Comparison of ENCODE assay signal across 11 cellular contexts in genomic region chr7:76424413-76425111, GRCh38. TPM values are rescaled to one million over a fixed set of nuclear protein-coding genes. Genes with fewer than 3 reads are reported as not detected.
A peak's percentile ranks its signal among the peaks of the same experiment; 100 is the strongest.
DNase-seq lines count a peak whose midpoint lies in the region; ATAC-seq and TF ChIP-seq lines count a peak whose summit lies in the region.
"Had no signal": no experiment of that assay in that cellular context is flagged by ENCODE, and none has a peak within 500 bp of the region (broad histone marks: within the 10 kb centered on the region; RNA-seq: fewer than 3 reads in every experiment).

Gene ZP3, plus strand, starts transcription at chr7:76424950. Its CDS starts 15 bp downstream, at chr7:76424965.

- intact Hi-C loops in IMR-90 (cut with micrococcal nuclease), result no loop called here
- intact Hi-C loops in thyroid gland (cut with DNase I), result no loop called here

- peaks cover 29% of the 10 kb centered on the region for H3K27me3 Mint-ChIP-seq in activated naive CD4-positive, alpha-beta T cell treated with anti-CD3 and anti-CD28 coated beads, Interleukin-2, amount 10 ng/mL, durations not matched to agents 7 days and 5 days
- H3K27me3 Mint-ChIP-seq in chondrocyte (ENCODE audit: low read depth), result no peaks in the 10 kb centered on the region
- no peaks in the 10 kb centered on the region for H3K27me3 Mint-ChIP-seq in type B pancreatic cell

- H3K4me1 ChIP-seq in IMR-90 (ENCODE audit: control insufficient read depth, insufficient read depth, low read length), result peaks cover 11% of the 10 kb centered on the region
- peaks cover 4 to 11% of the 10 kb centered on the region in 2 donors for H3K4me1 ChIP-seq in thyroid gland
- H3K4me1 ChIP-seq: tibial artery had no signal

- H2BK20ac ChIP-seq in IMR-90 (ENCODE audit: low read depth, low read length), result peak within 1 kb of the TSS; percentile 78

- no peak within 1 kb of the TSS for H2BK5ac ChIP-seq in IMR-90 (ENCODE audit: low read depth, low read length, poor library complexity, severe bottlenecking)

- no peak within 1 kb of the TSS for H3K4me3 ChIP-seq in IMR-90 (ENCODE audit: insufficient read depth, low read depth, low read length)
- H3K4me3 ChIP-seq in thyroid gland (replicated peaks in 1 of 3), result no peak within 1 kb of the TSS
- H3K4me3 ChIP-seq: BLaER1 treated with 17β-estradiol and CSF1 and Interleukin-3, amounts not matched to agents 10 nM and 100 nM; tibial artery had no signal

- no peak within 1 kb of the TSS for H3K18ac ChIP-seq in IMR-90 (ENCODE audit: low read depth, low read length)

- H3K27me3 ChIP-seq in IMR-90 (ENCODE audit: control insufficient read depth, insufficient read depth, low read length), result no peaks in the 10 kb centered on the region
- no peaks in the 10 kb centered on the region for H3K27me3 ChIP-seq in thyroid gland
- H3K27me3 ChIP-seq: BLaER1 treated with 17β-estradiol and CSF1 and Interleukin-3, amounts not matched to agents 10 nM and 100 nM had no signal

- dilution Hi-C loops in IMR-90 (cut with HindIII; ENCODE audit: low sequenced_read_pairs, unreplicated experiment), result no loop called here

- in situ Hi-C loops in IMR-90 (cut with MboI; ENCODE audit: low sequenced_read_pairs), result no loop called here

- TF ChIP-seq POLR2A in IMR-90 (IDR thresholded peaks at IDR 0.05; ENCODE audit: low read depth, low read length) (no peak), thyroid gland (IDR thresholded peaks at IDR 0.05) (no peak)

- no peaks in the 10 kb centered on the region for H3K36me3 Mint-ChIP-seq in activated naive CD4-positive, alpha-beta T cell treated with anti-CD3 and anti-CD28 coated beads, Interleukin-2, amount 10 ng/mL, durations not matched to agents 7 days and 5 days
- H3K36me3 Mint-ChIP-seq in chondrocyte (ENCODE audit: low read depth) (no peaks in the 10 kb centered on the region), type B pancreatic cell (no peaks in the 10 kb centered on the region)

- peaks cover 8% of the 10 kb centered on the region for H3K4me1 Mint-ChIP-seq in activated naive CD4-positive, alpha-beta T cell treated with anti-CD3 and anti-CD28 coated beads, Interleukin-2, amount 10 ng/mL, durations not matched to agents 7 days and 5 days
- H3K4me1 Mint-ChIP-seq in chondrocyte (ENCODE audit: low read depth) (peaks cover 41% of the 10 kb centered on the region), type B pancreatic cell (ENCODE audit: unreplicated experiment) (peaks cover 16% of the 10 kb centered on the region)

- CTCF ChIA-PET in activated naive CD4-positive, alpha-beta T cell treated with anti-CD3 and anti-CD28 coated beads, Interleukin-2, amount 10 ng/mL, durations not matched to agents 7 days and 5 days (lab: Charles Lee), result no interaction called here
- CTCF ChIA-PET in IMR-90 (lab: Yijun Ruan, JAX), result interaction anchor here (0.8 kb wide), 1 partner anchor 23 kb away, joined by 3 read pairs; no protein-coding TSS in a partner anchor

- H3K27ac Mint-ChIP-seq in activated naive CD4-positive, alpha-beta T cell treated with anti-CD3 and anti-CD28 coated beads, Interleukin-2, amount 10 ng/mL, durations not matched to agents 7 days and 5 days, result no peak within 1 kb of the TSS
- H3K27ac Mint-ChIP-seq in chondrocyte (ENCODE audit: unreplicated experiment) (peak within 1 kb of the TSS; percentile 91), type B pancreatic cell (peak within 1 kb of the TSS; percentile 92)

- peak; percentile 21 for DNase-seq in activated naive CD4-positive, alpha-beta T cell treated with anti-CD3 and anti-CD28 coated beads, Interleukin-2, amount 10 ng/mL, durations not matched to agents 7 days and 5 days
- DNase-seq in activated naive CD4-positive, alpha-beta T cell (lab: John Stamatoyannopoulos, UW), result no peak
- DNase-seq in IMR-90 (no peak), chondrocyte (ENCODE audit: low spot score) (peak; percentile 51), type B pancreatic cell (ENCODE audit: extremely low spot score, unreplicated experiment) (no peak), thyroid gland (no peak), GM03348 (ENCODE audit: low spot score) (no peak), NCI-H1694 treated with DMSO at 0.1 percent for 48 hours (lab: John Stamatoyannopoulos, UW) (no peak)

- no peak for ATAC-seq in IMR-90 (ENCODE audit: low read depth)

- H2AK5ac ChIP-seq in IMR-90 (ENCODE audit: low read depth, low read length), result peak within 1 kb of the TSS; percentile 8; the same call in 1 of the 2 replicates

- 80% methylated on average over 2 of the region's 10 CpGs; no CpG with 5 or more reads in 1 of the 2 experiments for WGBS in IMR-90 (ENCODE audit: extremely low coverage in 2 of 2, insufficient read length in 1 of 2), 2 experiments
- 83 to 85% methylated on average over 8 to 10 of the region's 10 CpGs for WGBS in thyroid gland, 2 donors

- no peaks in the 10 kb centered on the region for H4K20me1 ChIP-seq in IMR-90 (ENCODE audit: insufficient read depth, low read length)
- H4K20me1 ChIP-seq: BLaER1 treated with 17β-estradiol and CSF1 and Interleukin-3, amounts not matched to agents 10 nM and 100 nM had no signal

- no peak within 1 kb of the TSS for H3K4me3 Mint-ChIP-seq in activated naive CD4-positive, alpha-beta T cell treated with anti-CD3 and anti-CD28 coated beads, Interleukin-2, amount 10 ng/mL, durations not matched to agents 7 days and 5 days
- H3K4me3 Mint-ChIP-seq in chondrocyte (ENCODE audit: unreplicated experiment), result no peak within 1 kb of the TSS
- peak within 1 kb of the TSS; percentile 43 for H3K4me3 Mint-ChIP-seq in type B pancreatic cell

- H3K79me1 ChIP-seq in IMR-90 (ENCODE audit: low read depth in 1 of 2, low read length in 2 of 2), result no peaks in the 10 kb centered on the region

- no TSS peak for BruUV-seq in IMR-90 (replicated peaks; lab: Mats Ljungman, UMichigan)

- H3K4ac ChIP-seq in IMR-90 (ENCODE audit: low read depth, low read length), result peak within 1 kb of the TSS; percentile 35; the same call in 1 of the 2 replicates

- TF ChIP-seq CTCF in IMR-90 (conservative IDR thresholded peaks at IDR 0.05; ENCODE audit: low read depth, low read length) (no peak), chondrocyte (IDR thresholded peaks at IDR 0.05) (no peak), type B pancreatic cell (conservative IDR thresholded peaks at IDR 0.05) (no peak), thyroid gland (IDR thresholded peaks at IDR 0.05) (no peak)

- no peak for TF ChIP-seq RAD21 in IMR-90 (IDR thresholded peaks at IDR 0.05; ENCODE audit: low read length)

- H2AFZ ChIP-seq in IMR-90 (replicated peaks; ENCODE audit: low read length, poor library complexity), result peak within 1 kb of the TSS; percentile 59

- POLR2A ChIA-PET in IMR-90 (lab: Charles Lee; ENCODE audit: unreplicated experiment), result interaction anchor here (0.5 kb wide), 1 partner anchor 47 kb away, joined by 4 read pairs; no protein-coding TSS in a partner anchor

- H3K9me3 Mint-ChIP-seq in activated naive CD4-positive, alpha-beta T cell treated with anti-CD3 and anti-CD28 coated beads, Interleukin-2, amount 10 ng/mL, durations not matched to agents 7 days and 5 days, result no peaks in the 10 kb centered on the region
- peaks cover 6% of the 10 kb centered on the region for H3K9me3 Mint-ChIP-seq in chondrocyte (ENCODE audit: low read depth)
- no peaks in the 10 kb centered on the region for H3K9me3 Mint-ChIP-seq in type B pancreatic cell

- no peak within 1 kb of the TSS for H4K5ac ChIP-seq in IMR-90 (ENCODE audit: low read depth, low read length)

- H3K27ac ChIP-seq in IMR-90 (ENCODE audit: insufficient read depth, low read length), result no peak within 1 kb of the TSS
- H3K27ac ChIP-seq in thyroid gland, result no peak within 1 kb of the TSS
- H3K27ac ChIP-seq: BLaER1 treated with 17β-estradiol and CSF1 and Interleukin-3, amounts not matched to agents 10 nM and 100 nM; tibial artery had no signal

- H3K36me3 ChIP-seq in IMR-90 (ENCODE audit: control insufficient read depth, insufficient read depth, low read length), result no peaks in the 10 kb centered on the region
- H3K36me3 ChIP-seq in thyroid gland, result no peaks in the 10 kb centered on the region
- H3K36me3 ChIP-seq: BLaER1 treated with 17β-estradiol and CSF1 and Interleukin-3, amounts not matched to agents 10 nM and 100 nM; tibial artery had no signal

- H4K8ac ChIP-seq in IMR-90 (ENCODE audit: low read depth in 2 of 2, low read length in 2 of 2), result peak within 1 kb of the TSS in 1 of 2 experiments; percentile 35; a peak in 1 of 4 replicates

- H3K9ac ChIP-seq in IMR-90 (ENCODE audit: low read depth, low read length), result no peak within 1 kb of the TSS
- H3K9ac ChIP-seq: BLaER1 treated with 17β-estradiol and CSF1 and Interleukin-3, amounts not matched to agents 10 nM and 100 nM had no signal

- H3K9me3 ChIP-seq in IMR-90 (ENCODE audit: control insufficient read depth, insufficient read depth, low read length) (0 out of 2 replicates have a peak, but pooled peaks cover 2% of the 10 kb centered on the region), thyroid gland (no peaks in the 10 kb centered on the region)

- H3K9me1 ChIP-seq in IMR-90 (ENCODE audit: insufficient read depth, low read length), result peaks cover 9% of the 10 kb centered on the region

- H3K56ac ChIP-seq in IMR-90 (ENCODE audit: extremely low read depth, insufficient read depth, low read length), result no peak within 1 kb of the TSS

- H3K14ac ChIP-seq in IMR-90 (replicated peaks; ENCODE audit: low read depth, low read length), result no peak within 1 kb of the TSS

- no peak within 1 kb of the TSS for H3K23ac ChIP-seq in IMR-90 (ENCODE audit: low read depth, low read length)

- no peak within 1 kb of the TSS for H3K4me2 ChIP-seq in IMR-90 (ENCODE audit: low read depth, low read length)

- H4K91ac ChIP-seq in IMR-90 (ENCODE audit: insufficient read depth, low read depth, low read length), result no peak within 1 kb of the TSS

- H2BK120ac ChIP-seq in IMR-90 (ENCODE audit: low read depth, low read length), result peak within 1 kb of the TSS; percentile 64; the same call in 1 of the 2 replicates

- H2AK9ac ChIP-seq in IMR-90 (replicated peaks; ENCODE audit: low read depth, low read length, poor library complexity), result peak within 1 kb of the TSS; percentile 22

- peak within 1 kb of the TSS; percentile 78; the same call in 1 of the 3 replicates for H2BK15ac ChIP-seq in IMR-90 (ENCODE audit: low read depth, low read length)

TF ChIP-seq in IMR-90, 13 proteins besides CTCF, POLR2A, EP300 and RAD21 (continues in another document):
- no peak for TF ChIP-seq NFE2L2 (IDR thresholded peaks at IDR 0.05; ENCODE audit: low read depth, low read length)
- TF ChIP-seq RFX5 (IDR thresholded peaks at IDR 0.05; ENCODE audit: low read depth, low read length), result no peak
- TF ChIP-seq RCOR1 (IDR thresholded peaks at IDR 0.05; ENCODE audit: insufficient replicate concordance, low read length), result no peak
- no peak for TF ChIP-seq BHLHE40 (IDR thresholded peaks at IDR 0.05; ENCODE audit: low read depth, low read length)
- TF ChIP-seq MXI1 (IDR thresholded peaks at IDR 0.05; ENCODE audit: borderline replicate concordance, low read depth, low read length), result no peak
- TF ChIP-seq CHD1 (IDR thresholded peaks at IDR 0.05; ENCODE audit: low read depth, low read length), result no peak

RNA-seq across cellular contexts. Expression of gene ZP3, which starts in this region (rescaled TPM):
- total RNA-seq in IMR-90 (2012; rRNA removed) (0.54 and 0.83 TPM in 2 replicates), chondrocyte (not detected in 3 replicates), type B pancreatic cell (ENCODE audit: low replicate concordance) (not detected in 2 replicates), thyroid gland (1 to 10 TPM in 1 of 4 donors, under 1 TPM in 2, not detected in 1; 0.39 to 1.0 (median 0.94) TPM)
- 0.42 and 0.67 TPM in 2 replicates for polyA plus RNA-seq in IMR-90 (2012; rRNA removed)
- polyA plus RNA-seq in IMR-90 (2012; cell fraction: cytosol; rRNA removed), result 0.28 and 0.77 TPM in 2 replicates
- 0.83 and 0.99 TPM in 2 replicates for polyA plus RNA-seq in IMR-90 (2012; cell fraction: nucleus; rRNA removed; ENCODE audit: low replicate concordance)
- total RNA-seq: skeletal muscle tissue had no signal

Comparison
In these comparisons a context has a peak if more than half of its experiments do, and no peak if none do; other contexts are left out.
1. Peak in DNase-seq in chondrocyte; RNA of the gene not detected or under 1 TPM.